ENCODE assay signal across 1 cellular context in genomic region chr1:2495546-2495945, GRCh38.
TF ChIP-seq lines count a peak whose summit lies in the region.

No MANE protein-coding gene starts in this region.

TF ChIP-seq in SK-N-SH, 30 proteins besides CTCF, POLR2A, EP300 and RAD21 (continued from another document):
- TF ChIP-seq ZBTB33 (IDR thresholded peaks at IDR 0.05; ENCODE audit: borderline replicate concordance, low read depth) (no peak), RXRA (IDR thresholded peaks at IDR 0.05; ENCODE audit: borderline replicate concordance, low read depth) (no peak), IRF3 (IDR thresholded peaks at IDR 0.05; ENCODE audit: low read depth, low read length) (no peak), NRF1 (IDR thresholded peaks at IDR 0.05; ENCODE audit: low read depth, low read length) (no peak), TEAD4 (IDR thresholded peaks at IDR 0.05; ENCODE audit: borderline replicate concordance, insufficient read depth) (no peak), RCOR1 (IDR thresholded peaks at IDR 0.05; ENCODE audit: low read length) (no peak), SIN3A (IDR thresholded peaks at IDR 0.05; ENCODE audit: borderline replicate concordance, low read depth, low read length) (no peak), ELF1 (IDR thresholded peaks at IDR 0.05) (no peak), GABPA (IDR thresholded peaks at IDR 0.05; ENCODE audit: low read depth) (no peak), TAF1 (IDR thresholded peaks at IDR 0.05; ENCODE audit: borderline replicate concordance, low read depth, low read length) (no peak), SMC3 (IDR thresholded peaks at IDR 0.05; ENCODE audit: low read depth, low read length) (no peak), POLR2AphosphoS5 (IDR thresholded peaks at IDR 0.05; ENCODE audit: low read depth, low read length) (no peak), FOXJ3 (CRISPR knock-in tag; IDR thresholded peaks at IDR 0.05) (no peak), CHD2 (IDR thresholded peaks at IDR 0.05; ENCODE audit: low read length, partially characterized antibody) (no peak), FOSL2 (IDR thresholded peaks at IDR 0.05; ENCODE audit: borderline replicate concordance, low read depth) (no peak), RFX5 (IDR thresholded peaks at IDR 0.05; ENCODE audit: low read length) (no peak), PBX3 (IDR thresholded peaks at IDR 0.05) (no peak), GATA2 (CRISPR knock-in tag; IDR thresholded peaks at IDR 0.05) (no peak)
TF ChIP-seq in SK-N-SH: peak in this region for 0.
